In genomic region chr12:104187446-104188155, GRCh38 we compare ENCODE assay signal across 19 cellular contexts.
"Had no signal": no experiment of that assay in that cellular context is flagged by ENCODE, and none has a peak within 500 bp of the region (broad histone marks: within the 10 kb centered on the region; RNA-seq: fewer than 3 reads in every experiment).

No MANE protein-coding gene starts in this region.

- H3K27me3 ChIP-seq: body of pancreas, hepatocyte, right atrium auricular region, tibial artery, vagina had no signal

- FAIRE-seq: TTC549 had no signal

- H3K9me3 Mint-ChIP-seq: activated naive CD4-positive, alpha-beta T cell treated with anti-CD3 and anti-CD28 coated beads for 36 hours; activated T-cell treated with anti-CD3 and anti-CD28 coated beads, Interleukin-2, amount 50 U/mL, for 4 hours; T-helper 2 cell treated with Interferon-gamma antibody and Interleukin-4, amounts not matched to agents 5 μg/mL and 100 μg/mL, for 36 hours had no signal

- H3K4me1 Mint-ChIP-seq: activated CD4-positive, alpha-beta memory T cell treated with anti-CD3 and anti-CD28 coated beads, Interleukin-2, amount 10 ng/mL, durations not matched to agents 7 days and 5 days; activated CD4-positive, alpha-beta T cell treated with anti-CD3 and anti-CD28 coated beads for 36 hours; nephron; WTC11 had no signal

- H3K27me3 Mint-ChIP-seq: activated CD4-positive, alpha-beta T cell treated with anti-CD3 and anti-CD28 coated beads for 36 hours had no signal

- H3K27ac ChIP-seq: hepatocyte, prostate gland, right atrium auricular region, tibial artery, vagina had no signal

- H3K4me3 ChIP-seq: body of pancreas, hepatocyte, prostate gland, right atrium auricular region, tibial artery, vagina had no signal

- H3K4me2 ChIP-seq: hepatocyte had no signal

- H3K9me3 ChIP-seq: prostate gland, vagina had no signal

- H3K36me3 ChIP-seq: prostate gland, right atrium auricular region, vagina had no signal

- DNase-seq: activated CD4-positive, alpha-beta memory T cell treated with anti-CD3 and anti-CD28 coated beads, Interleukin-2, amount 10 ng/mL, durations not matched to agents 7 days and 5 days; activated CD4-positive, alpha-beta T cell treated with anti-CD3 and anti-CD28 coated beads for 36 hours; activated naive CD4-positive, alpha-beta T cell treated with anti-CD3 and anti-CD28 coated beads for 36 hours; activated T-cell treated with anti-CD3 and anti-CD28 coated beads, Interleukin-2, amount 50 U/mL, for 4 hours; body of pancreas; left cardiac atrium; midbrain; nucleus accumbens; stimulated activated CD4-positive, alpha-beta T cell treated with anti-CD3 and anti-CD28 coated beads, Interleukin-2, amount 100 ng/mL, for 24 hours; stimulated activated naive CD4-positive, alpha-beta T cell treated with Interleukin-2 at 50 U/mL for 16 hours; tibial artery had no signal

- ATAC-seq: activated CD4-positive, alpha-beta T cell treated with anti-CD3 and anti-CD28 coated beads for 36 hours; activated T-cell treated with anti-CD3 and anti-CD28 coated beads, Interleukin-2, amount 50 U/mL, for 4 hours; body of pancreas; left cardiac atrium; WTC11 had no signal

- H3K4me1 ChIP-seq: prostate gland, right atrium auricular region had no signal

- H3K4me3 Mint-ChIP-seq: activated CD4-positive, alpha-beta memory T cell treated with anti-CD3 and anti-CD28 coated beads, Interleukin-2, amount 10 ng/mL, durations not matched to agents 7 days and 5 days; activated CD4-positive, alpha-beta T cell treated with anti-CD3 and anti-CD28 coated beads for 36 hours; activated naive CD4-positive, alpha-beta T cell treated with anti-CD3 and anti-CD28 coated beads for 36 hours; activated T-cell treated with anti-CD3 and anti-CD28 coated beads, Interleukin-2, amount 50 U/mL, for 4 hours; nephron; T-helper 2 cell treated with Interferon-gamma antibody and Interleukin-4, amounts not matched to agents 5 μg/mL and 100 μg/mL, for 36 hours; WTC11 had no signal

- H3K27ac Mint-ChIP-seq: activated CD4-positive, alpha-beta memory T cell treated with anti-CD3 and anti-CD28 coated beads, Interleukin-2, amount 10 ng/mL, durations not matched to agents 7 days and 5 days; activated CD4-positive, alpha-beta T cell treated with anti-CD3 and anti-CD28 coated beads for 36 hours; activated naive CD4-positive, alpha-beta T cell treated with anti-CD3 and anti-CD28 coated beads for 36 hours; nephron; T-helper 2 cell treated with Interferon-gamma antibody and Interleukin-4, amounts not matched to agents 5 μg/mL and 100 μg/mL, for 36 hours; WTC11 had no signal
